16 cellular contexts compared by ENCODE assay signal in genomic region chr10:100677290-100677945, GRCh38.
A peak's percentile ranks its signal among the peaks of the same experiment; 100 is the strongest.
DNase-seq lines count a peak whose midpoint lies in the region; ATAC-seq and TF ChIP-seq lines count a peak whose summit lies in the region.
"Had no signal": no experiment of that assay in that cellular context is flagged by ENCODE, and none has a peak within 500 bp of the region (broad histone marks: within the 10 kb centered on the region; RNA-seq: fewer than 3 reads in every experiment).

No MANE protein-coding gene starts in this region.

- no peaks in the 10 kb centered on the region for H3K4me1 Mint-ChIP-seq in activated T-cell treated with anti-CD3 and anti-CD28 coated beads, Interleukin-2, amount 50 U/mL, for 4 hours (ENCODE audit: low read depth)
- peaks cover 6% of the 10 kb centered on the region for H3K4me1 Mint-ChIP-seq in activated T-helper 17 cell treated with anti-CD3 and anti-CD28 coated beads, Interleukin-2, amount 50 U/mL, for 72 hours
- H3K4me1 Mint-ChIP-seq in natural killer cell (peaks cover 0 to 5% of the 10 kb centered on the region in 2 donors), mesothelial cell of epicardium (no peaks in the 10 kb centered on the region)
- H3K4me1 Mint-ChIP-seq in stimulated activated naive CD8-positive, alpha-beta T cell treated with anti-CD3 and anti-CD28 coated beads, Interleukin-15, amount 100 ng/mL, for 72 hours: no peaks in the 10 kb centered on the region
- H3K4me1 Mint-ChIP-seq: B cell had no signal

- no peaks in the 10 kb centered on the region for H3K36me3 Mint-ChIP-seq in activated T-cell treated with anti-CD3 and anti-CD28 coated beads, Interleukin-2, amount 50 U/mL, for 4 hours (ENCODE audit: insufficient read depth)
- no peaks in the 10 kb centered on the region for H3K36me3 Mint-ChIP-seq in activated T-helper 17 cell treated with anti-CD3 and anti-CD28 coated beads, Interleukin-2, amount 50 U/mL, for 72 hours (ENCODE audit: low read depth)
- H3K36me3 Mint-ChIP-seq in natural killer cell (no peaks in the 10 kb centered on the region), mesothelial cell of epicardium (no peaks in the 10 kb centered on the region)
- H3K36me3 Mint-ChIP-seq: CD8-positive, alpha-beta T cell had no signal

- intact Hi-C loops in natural killer cell (cut with micrococcal nuclease): no loop called here

- peaks cover 0 to 8% of the 10 kb centered on the region in 2 donors for H3K27me3 ChIP-seq in Peyer's patch

- no peak overlapping the region for H3K27ac Mint-ChIP-seq in activated T-helper 17 cell treated with anti-CD3 and anti-CD28 coated beads, Interleukin-2, amount 50 U/mL, for 72 hours
- no peak overlapping the region for H3K27ac Mint-ChIP-seq in natural killer cell
- no peak overlapping the region for H3K27ac Mint-ChIP-seq in stimulated activated naive CD8-positive, alpha-beta T cell treated with anti-CD3 and anti-CD28 coated beads, Interleukin-15, amount 100 ng/mL, for 72 hours
- H3K27ac Mint-ChIP-seq in mesothelial cell of epicardium: no peak overlapping the region
- H3K27ac Mint-ChIP-seq: B cell; CD8-positive, alpha-beta T cell; GM23338 had no signal

- H3K4me3 ChIP-seq in Peyer's patch: no peak overlapping the region
- H3K4me3 ChIP-seq: BLaER1 treated with 17β-estradiol and CSF1 and Interleukin-3, amounts not matched to agents 10 nM and 100 nM; GM23338 had no signal

- peaks cover 73% of the 10 kb centered on the region for H3K27me3 Mint-ChIP-seq in activated T-cell treated with anti-CD3 and anti-CD28 coated beads, Interleukin-2, amount 50 U/mL, for 4 hours (ENCODE audit: low read depth)
- peaks cover 39% of the 10 kb centered on the region for H3K27me3 Mint-ChIP-seq in activated T-helper 17 cell treated with anti-CD3 and anti-CD28 coated beads, Interleukin-2, amount 50 U/mL, for 72 hours
- H3K27me3 Mint-ChIP-seq in natural killer cell (ENCODE audit: low read depth in 2 of 2) (peaks cover 28 to 33% of the 10 kb centered on the region in 2 donors), mesothelial cell of epicardium (ENCODE audit: low read depth) (peaks cover 93% of the 10 kb centered on the region)
- H3K27me3 Mint-ChIP-seq in stimulated activated naive CD8-positive, alpha-beta T cell treated with anti-CD3 and anti-CD28 coated beads, Interleukin-15, amount 100 ng/mL, for 72 hours: peaks cover 67% of the 10 kb centered on the region

- H3K4me3 Mint-ChIP-seq in activated T-cell treated with anti-CD3 and anti-CD28 coated beads, Interleukin-2, amount 50 U/mL, for 4 hours: no peak overlapping the region
- H3K4me3 Mint-ChIP-seq in activated T-helper 17 cell treated with anti-CD3 and anti-CD28 coated beads, Interleukin-2, amount 50 U/mL, for 72 hours: no peak overlapping the region
- H3K4me3 Mint-ChIP-seq in natural killer cell (no peak overlapping the region), mesothelial cell of epicardium (no peak overlapping the region)
- no peak overlapping the region for H3K4me3 Mint-ChIP-seq in stimulated activated naive CD8-positive, alpha-beta T cell treated with anti-CD3 and anti-CD28 coated beads, Interleukin-15, amount 100 ng/mL, for 72 hours
- H3K4me3 Mint-ChIP-seq: B cell; CD8-positive, alpha-beta T cell; GM23338 had no signal

- TF ChIP-seq CTCF in natural killer cell (IDR thresholded peaks at IDR 0.05) (no peak), Peyer's patch (IDR thresholded peaks at IDR 0.05) (no peak), mesothelial cell of epicardium (IDR thresholded peaks at IDR 0.05; ENCODE audit: unreplicated experiment) (no peak)

- H3K27ac ChIP-seq in Peyer's patch: no peak overlapping the region
- H3K27ac ChIP-seq: BLaER1 treated with 17β-estradiol and CSF1 and Interleukin-3, amounts not matched to agents 10 nM and 100 nM had no signal

- no peaks in the 10 kb centered on the region for H3K9me3 Mint-ChIP-seq in activated T-cell treated with anti-CD3 and anti-CD28 coated beads, Interleukin-2, amount 50 U/mL, for 4 hours
- H3K9me3 Mint-ChIP-seq in activated T-helper 17 cell treated with anti-CD3 and anti-CD28 coated beads, Interleukin-2, amount 50 U/mL, for 72 hours: peaks cover 4% of the 10 kb centered on the region
- H3K9me3 Mint-ChIP-seq in natural killer cell (peaks cover 0 to 3% of the 10 kb centered on the region in 2 donors), mesothelial cell of epicardium (no peaks in the 10 kb centered on the region)
- no peaks in the 10 kb centered on the region for H3K9me3 Mint-ChIP-seq in stimulated activated naive CD8-positive, alpha-beta T cell treated with anti-CD3 and anti-CD28 coated beads, Interleukin-15, amount 100 ng/mL, for 72 hours
- H3K9me3 Mint-ChIP-seq: CD8-positive, alpha-beta T cell; GM23338 had no signal

- peak; percentile 79 to 87 for ATAC-seq in activated T-cell treated with anti-CD3 and anti-CD28 coated beads, Interleukin-2, amount 50 U/mL, for 4 hours
- ATAC-seq in activated T-helper 17 cell treated with anti-CD3 and anti-CD28 coated beads, Interleukin-2, amount 50 U/mL, for 72 hours (replicated peaks): peak; percentile 90
- peak in 2 of 3 donors; percentile 22 to 25 for ATAC-seq in natural killer cell
- ATAC-seq in stimulated activated naive CD8-positive, alpha-beta T cell treated with anti-CD3 and anti-CD28 coated beads, Interleukin-15, amount 100 ng/mL, for 72 hours: peak; percentile 81
- ATAC-seq: CD8-positive, alpha-beta T cell; GM23338; HCT116 had no signal

- no peaks in the 10 kb centered on the region for H3K9me3 ChIP-seq in Peyer's patch
- H3K9me3 ChIP-seq: BLaER1 treated with 17β-estradiol and CSF1 and Interleukin-3, amounts not matched to agents 10 nM and 100 nM had no signal

- H3K4me1 ChIP-seq in Peyer's patch: no peaks in the 10 kb centered on the region

- DNase-seq in activated T-cell treated with anti-CD3 and anti-CD28 coated beads, Interleukin-2, amount 50 U/mL, for 4 hours: no peak
- no peak for DNase-seq in activated T-cell treated with anti-CD3 and anti-CD28 coated beads, Interleukin-2, amount 50 U/mL, for 48 hours
- DNase-seq in natural killer cell (no peak), Peyer's patch (no peak), mesothelial cell of epicardium (ENCODE audit: low spot score in 2 of 2, unreplicated experiment in 2 of 2) (no peak)
- no peak for DNase-seq in stimulated activated naive CD8-positive, alpha-beta T cell treated with anti-CD3 and anti-CD28 coated beads, Interleukin-15, amount 100 ng/mL, for 72 hours
- DNase-seq: Calu3; CD8-positive, alpha-beta T cell; DMS79 treated with DMSO at 0.1 percent for 48 hours; GF-D8; H7 had no signal

- H3K36me3 ChIP-seq in Peyer's patch: no peaks in the 10 kb centered on the region
- H3K36me3 ChIP-seq: BLaER1 treated with 17β-estradiol and CSF1 and Interleukin-3, amounts not matched to agents 10 nM and 100 nM had no signal

- no peak for TF ChIP-seq POLR2A in Peyer's patch (IDR thresholded peaks at IDR 0.05)

Comparison
In these comparisons a context has a peak if more than half of its experiments do, and no peak if none do; other contexts are left out.
1. ATAC-seq: peak in every context shown above with its lines; median percentile 90 in activated T-helper 17 cell treated with anti-CD3 and anti-CD28 coated beads, Interleukin-2, amount 50 U/mL, for 72 hours; 83 in activated T-cell treated with anti-CD3 and anti-CD28 coated beads, Interleukin-2, amount 50 U/mL, for 4 hours; 81 in stimulated activated naive CD8-positive, alpha-beta T cell treated with anti-CD3 and anti-CD28 coated beads, Interleukin-15, amount 100 ng/mL, for 72 hours; 24 in natural killer cell.